In genomic region chr11:76380161-76380976, GRCh38 we compare ENCODE assay signal across 8 cellular contexts. TPM values are rescaled to one million over a fixed set of nuclear protein-coding genes. Genes with fewer than 3 reads are reported as not detected.
DNase-seq lines count a peak whose midpoint lies in the region; ATAC-seq and TF ChIP-seq lines count a peak whose summit lies in the region.

No MANE protein-coding gene starts in this region.

- peaks cover 38% of the 10 kb centered on the region for H4K20me1 ChIP-seq in DND-41 (ENCODE audit: insufficient read depth, low read length)

- H3K9me3 ChIP-seq in DND-41 (ENCODE audit: insufficient read depth, low read length, severe bottlenecking) (no peaks in the 10 kb centered on the region), esophagus muscularis mucosa (no peaks in the 10 kb centered on the region)

- DNase-seq in DND-41, result peak; percentile 47
- DNase-seq in M059J (ENCODE audit: low read depth), result peak; percentile 18
- DNase-seq in activated CD8-positive, alpha-beta memory T cell treated with anti-CD3 and anti-CD28 coated beads, Interleukin-2, amount 50 U/mL, for 1 hour (ENCODE audit: extremely low read depth), result peak; percentile 9
- DNase-seq in esophagus muscularis mucosa (ENCODE audit: extremely low spot score), result no peak
- peak; percentile 61 for DNase-seq in natural killer cell

- peak overlapping the region; percentile 67 to 94 for H3K4me3 ChIP-seq in DND-41 (ENCODE audit: low read depth in 1 of 2, low read length in 2 of 2)
- peak overlapping the region; percentile 87 to 98 (median 96) for H3K4me3 ChIP-seq in esophagus muscularis mucosa

- peak overlapping the region; percentile 66 for H3K27ac ChIP-seq in DND-41 (ENCODE audit: low read length)
- H3K27ac ChIP-seq in esophagus muscularis mucosa (replicated peaks in 1 of 4), result peak overlapping the region; percentile 85 to 92 (median 91)

- no peak for TF ChIP-seq EP300 in esophagus muscularis mucosa (IDR thresholded peaks at IDR 0.05)

- H3K27me3 Mint-ChIP-seq in natural killer cell (ENCODE audit: low read depth in 2 of 2), result no peaks in the 10 kb centered on the region
- no peaks in the 10 kb centered on the region for H3K27me3 Mint-ChIP-seq in stimulated activated naive CD8-positive, alpha-beta T cell treated with anti-CD3 and anti-CD28 coated beads, Interleukin-15, Interleukin-2, amounts not matched to agents 100 ng/mL and 50 ng/mL, for 24 hours

- H3K36me3 Mint-ChIP-seq in natural killer cell, result no peaks in the 10 kb centered on the region
- H3K36me3 Mint-ChIP-seq in stimulated activated naive CD8-positive, alpha-beta T cell treated with anti-CD3 and anti-CD28 coated beads, Interleukin-15, Interleukin-2, amounts not matched to agents 100 ng/mL and 50 ng/mL, for 24 hours (ENCODE audit: low read depth), result no peaks in the 10 kb centered on the region

- H3K27me3 ChIP-seq in DND-41 (ENCODE audit: insufficient read depth, low read length, poor library complexity) (no peaks in the 10 kb centered on the region), esophagus muscularis mucosa (no peaks in the 10 kb centered on the region)

- no peak for TF ChIP-seq CTCF in DND-41 (IDR thresholded peaks at IDR 0.05; ENCODE audit: borderline replicate concordance, extremely low read depth, low read length, poor library complexity, severe bottlenecking)
- TF ChIP-seq CTCF in esophagus muscularis mucosa (IDR thresholded peaks at IDR 0.05), result no peak
- TF ChIP-seq CTCF in natural killer cell (IDR thresholded peaks at IDR 0.05), result no peak

- H3K27ac Mint-ChIP-seq in natural killer cell, result peak overlapping the region; percentile 91 to 93
- peak overlapping the region; percentile 92 for H3K27ac Mint-ChIP-seq in stimulated activated naive CD8-positive, alpha-beta T cell treated with anti-CD3 and anti-CD28 coated beads, Interleukin-15, Interleukin-2, amounts not matched to agents 100 ng/mL and 50 ng/mL, for 24 hours

- H3K4me1 ChIP-seq in DND-41 (ENCODE audit: insufficient read depth, low read length) (peaks cover 46% of the 10 kb centered on the region), esophagus muscularis mucosa (peaks cover 26 to 64% (median 45%) of the 10 kb centered on the region in 4 donors)

- no peaks in the 10 kb centered on the region for H3K9me3 Mint-ChIP-seq in natural killer cell
- H3K9me3 Mint-ChIP-seq in stimulated activated naive CD8-positive, alpha-beta T cell treated with anti-CD3 and anti-CD28 coated beads, Interleukin-15, Interleukin-2, amounts not matched to agents 100 ng/mL and 50 ng/mL, for 24 hours, result no peaks in the 10 kb centered on the region

- peak overlapping the region; percentile 93 for H3K4me3 Mint-ChIP-seq in natural killer cell
- H3K4me3 Mint-ChIP-seq in stimulated activated naive CD8-positive, alpha-beta T cell treated with anti-CD3 and anti-CD28 coated beads, Interleukin-15, Interleukin-2, amounts not matched to agents 100 ng/mL and 50 ng/mL, for 24 hours, result peak overlapping the region; percentile 97

- H3K36me3 ChIP-seq in DND-41 (ENCODE audit: insufficient read depth, low read length), result no peaks in the 10 kb centered on the region
- no peaks in the 10 kb centered on the region for H3K36me3 ChIP-seq in esophagus muscularis mucosa

- TF ChIP-seq POLR2A in esophagus muscularis mucosa (IDR thresholded peaks at IDR 0.05; ENCODE audit: low read depth), result no peak

- ATAC-seq in DND-41 (ENCODE audit: insufficient read depth, low read depth) (peak; percentile 16), GM21825 (IDR thresholded peaks at IDR 0.05; ENCODE audit: unreplicated experiment) (peak; percentile 16), natural killer cell (peak; percentile 44 to 52 (median 45)), GM19324 (IDR thresholded peaks at IDR 0.05; ENCODE audit: low FRiP score, unreplicated experiment) (no peak)

- intact Hi-C loops in esophagus muscularis mucosa (cut with DNase I), result loop anchor here (2.0 kb wide), 1 partner anchor 64 kb away; the partner anchor contains the start of gene EMSY
- intact Hi-C loops in natural killer cell (cut with micrococcal nuclease), result loop anchor here (10.0 kb wide), 1 partner anchor 134 kb away; no protein-coding TSS in a partner anchor

- H3K79me2 ChIP-seq in DND-41 (ENCODE audit: insufficient read depth, low read length), result peaks cover 69% of the 10 kb centered on the region

- H3K4me2 ChIP-seq in DND-41 (ENCODE audit: insufficient read depth, low read length), result peak overlapping the region; percentile 71

- under 1% methylated on average over 22 of the region's 84 CpGs for WGBS in esophagus muscularis mucosa

- peak overlapping the region; percentile 74 for H3K9ac ChIP-seq in DND-41 (ENCODE audit: low read depth, low read length)

- peaks cover 39 to 66% of the 10 kb centered on the region in 2 donors for H3K4me1 Mint-ChIP-seq in natural killer cell
- H3K4me1 Mint-ChIP-seq in stimulated activated naive CD8-positive, alpha-beta T cell treated with anti-CD3 and anti-CD28 coated beads, Interleukin-15, Interleukin-2, amounts not matched to agents 100 ng/mL and 50 ng/mL, for 24 hours (ENCODE audit: low read depth), result peaks cover 74% of the 10 kb centered on the region

- H2AFZ ChIP-seq in DND-41 (ENCODE audit: low read depth, low read length), result peak overlapping the region; percentile 72

RNA-seq across cellular contexts. Expression of gene THAP12, which starts 0.6 kb away (rescaled TPM):
- total RNA-seq in M059J (2014; rRNA removed; shearing (Covaris generic)), result 33.9 and 59.5 TPM in 2 replicates
- 10 to 100 TPM; 20.7 to 28.8 (median 27.0) TPM for total RNA-seq in esophagus muscularis mucosa
- 10 to 100 TPM; 56.0 to 66.1 (median 64.3) TPM for total RNA-seq in natural killer cell

RNA-seq across cellular contexts. Expression of gene GVQW3, which starts 0.8 kb away (rescaled TPM):
- 1.4 and 3.0 TPM in 2 replicates for total RNA-seq in M059J (2014; rRNA removed; shearing (Covaris generic))
- 1 to 10 TPM in 2 of 4 donors, under 1 TPM in 2; 0.50 to 1.6 (median 1.0) TPM for total RNA-seq in esophagus muscularis mucosa
- 1 to 10 TPM; 3.2 to 5.6 (median 4.0) TPM for total RNA-seq in natural killer cell
